Comparison of ENCODE assay signal across 1 cellular context in the genomic region with DNA sequence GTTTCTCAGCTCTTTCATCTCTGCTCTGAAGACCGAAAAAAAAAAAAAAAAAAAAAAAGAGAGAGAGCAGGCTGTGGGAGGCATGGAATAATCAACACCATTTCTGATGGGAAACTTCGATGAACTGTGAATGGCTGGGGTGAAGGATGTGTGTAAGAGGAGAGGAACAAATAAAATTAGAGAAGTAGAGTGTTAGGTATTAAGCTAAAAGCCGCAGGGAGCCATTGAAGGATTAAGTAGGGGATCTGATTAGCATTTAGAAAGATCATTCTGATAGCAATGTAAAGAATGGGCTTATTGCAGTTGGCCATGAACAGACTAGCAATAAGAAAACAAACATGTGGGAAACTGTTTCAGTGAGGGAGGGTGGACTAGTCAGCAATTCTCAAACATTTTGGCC.
TF ChIP-seq lines count a peak whose summit lies in the region.

No MANE protein-coding gene starts in this region.

TF ChIP-seq in GM23338, 12 proteins besides CTCF, POLR2A, EP300 and RAD21 (continued from another document):
- TF ChIP-seq, protein P1, sequence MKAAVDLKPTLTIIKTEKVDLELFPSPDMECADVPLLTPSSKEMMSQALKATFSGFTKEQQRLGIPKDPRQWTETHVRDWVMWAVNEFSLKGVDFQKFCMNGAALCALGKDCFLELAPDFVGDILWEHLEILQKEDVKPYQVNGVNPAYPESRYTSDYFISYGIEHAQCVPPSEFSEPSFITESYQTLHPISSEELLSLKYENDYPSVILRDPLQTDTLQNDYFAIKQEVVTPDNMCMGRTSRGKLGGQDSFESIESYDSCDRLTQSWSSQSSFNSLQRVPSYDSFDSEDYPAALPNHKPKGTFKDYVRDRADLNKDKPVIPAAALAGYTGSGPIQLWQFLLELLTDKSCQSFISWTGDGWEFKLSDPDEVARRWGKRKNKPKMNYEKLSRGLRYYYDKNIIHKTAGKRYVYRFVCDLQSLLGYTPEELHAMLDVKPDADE (IDR thresholded peaks at IDR 0.05), result no peak
- no peak for TF ChIP-seq POLR2AphosphoS5 (IDR thresholded peaks at IDR 0.05; ENCODE audit: low read depth)
- TF ChIP-seq ZNF114 (CRISPR knock-in tag; IDR thresholded peaks at IDR 0.05), result no peak
- no peak for TF ChIP-seq ZNF331 (CRISPR knock-in tag; IDR thresholded peaks at IDR 0.05; ENCODE audit: low read depth)
- no peak for TF ChIP-seq JUNB (IDR thresholded peaks at IDR 0.05; ENCODE audit: unreplicated experiment)
- TF ChIP-seq NANOG (IDR thresholded peaks at IDR 0.05; ENCODE audit: borderline replicate concordance), result no peak
- no peak for TF ChIP-seq EZH2 (IDR thresholded peaks at IDR 0.05; ENCODE audit: low read depth, unreplicated experiment)
- TF ChIP-seq REST (IDR thresholded peaks at IDR 0.05; ENCODE audit: unreplicated experiment), result no peak
